ENCODE assay signal across 11 cellular contexts in genomic region chr11:119319136-119319701, GRCh38. TPM values are rescaled to one million over a fixed set of nuclear protein-coding genes. Genes with fewer than 3 reads are reported as not detected.
DNase-seq lines count a peak whose midpoint lies in the region; ATAC-seq, FAIRE-seq and TF ChIP-seq lines count a peak whose summit lies in the region.
"Had no signal": no experiment of that assay in that cellular context is flagged by ENCODE, and none has a peak within 500 bp of the region (broad histone marks: within the 10 kb centered on the region; RNA-seq: fewer than 3 reads in every experiment).

No MANE protein-coding gene starts in this region.

- H3K4me3 ChIP-seq in OCI-LY1 (ENCODE audit: low read depth, low read length, poor library complexity, severe bottlenecking) = peak overlapping the region; percentile 21
- H3K4me3 ChIP-seq in endothelial cell of umbilical vein (replicated peaks in 1 of 3; ENCODE audit: insufficient read depth in 1 of 3, low read depth in 1 of 3, low read length in 3 of 3) = no peak overlapping the region
- peak overlapping the region; percentile 19 for H3K4me3 ChIP-seq in psoas muscle

- 70 to 74% (median 71%) methylated on average over 8 of the region's 8 CpGs for WGBS in psoas muscle, 3 donors

- in situ Hi-C loops in G401 (cut with HindIII; ENCODE audit: low sequenced_read_pairs) = loop anchor here (25.0 kb wide), 1 partner anchor 207 kb away; the partner anchor contains the start of genes C2CD2L, DPAGT1 and HINFP

- H3K9me2 ChIP-seq in OCI-LY1 (ENCODE audit: low read depth, low read length) = no peaks in the 10 kb centered on the region

- H3K27me3 ChIP-seq in OCI-LY1 (ENCODE audit: insufficient read depth, low read length) (no peaks in the 10 kb centered on the region), endothelial cell of umbilical vein (ENCODE audit: control insufficient read depth in 2 of 2, insufficient read depth in 2 of 2, low read length in 2 of 2) (no peaks in the 10 kb centered on the region), psoas muscle (ENCODE audit: insufficient read depth in 3 of 3, low read length in 2 of 3) (no peaks in the 10 kb centered on the region)

- intact Hi-C loops in endothelial cell of umbilical vein (cut with micrococcal nuclease) (loop anchor here (5.0 kb wide), 2 partner anchors 252 to 407 kb away; partner anchors contain the start of gene VPS11), psoas muscle (cut with DNase I) (loop anchor here in 1 of 2 donors (10.0 kb wide), 1 partner anchor 114 kb away; the partner anchor contains the start of gene CBL)

- TF ChIP-seq POLR2A in endothelial cell of umbilical vein (IDR thresholded peaks at IDR 0.05; ENCODE audit: low read depth, low read length) = peak; percentile 15

- dilution Hi-C loops in endothelial cell of umbilical vein (cut with MboI; ENCODE audit: extremely low pct_ligation_motif_present, low sequenced_read_pairs) = no loop called here

- POLR2A ChIA-PET in endothelial cell of umbilical vein (lab: Charles Lee) = interaction anchor here (0.6 to 2.6 kb wide), 5 partner anchors 11 to 224 kb away, joined by 6 to 18 read pairs (median 10); partner anchors contain the start of gene C1QTNF5

- H3K27ac ChIP-seq in OCI-LY1 (ENCODE audit: low read depth, low read length, poor library complexity, severe bottlenecking) (no peak overlapping the region), endothelial cell of umbilical vein (ENCODE audit: insufficient read depth, low read depth, low read length) (peak overlapping the region; percentile 93), psoas muscle (peak overlapping the region; percentile 80)

- peak; percentile 49 for DNase-seq in G401 (ENCODE audit: low spot score)
- no peak for DNase-seq in endothelial cell of umbilical vein (ENCODE audit: low read depth, low spot score)
- DNase-seq in psoas muscle = no peak
- DNase-seq in OCI-M1 (lab: John Stamatoyannopoulos, UW) = no peak
- DNase-seq: amniotic stem cell; stimulated activated CD4-positive, alpha-beta T cell treated with anti-CD3 and anti-CD28 coated beads, Interleukin-12 subunit alpha, Interleukin-12 subunit beta, amount 100 ng/mL, for 4 hours had no signal

- CTCF ChIA-PET in endothelial cell of umbilical vein (lab: Charles Lee) = interaction anchor here (0.7 to 15.9 kb wide), 5 partner anchors 12 to 225 kb away, joined by 3 to 301 read pairs (median 17); partner anchors contain the start of genes C1QTNF5 and CBL

- TF ChIP-seq CTCF in OCI-LY1 (IDR thresholded peaks at IDR 0.05; ENCODE audit: low read length) (no peak), endothelial cell of umbilical vein (IDR thresholded peaks at IDR 0.05; ENCODE audit: extremely low read depth in 1 of 2, insufficient read depth in 1 of 2, low read depth in 1 of 2, low read length in 2 of 2) (no peak), psoas muscle (IDR thresholded peaks at IDR 0.05) (no peak)

- H3K9me1 ChIP-seq in endothelial cell of umbilical vein (replicated peaks; ENCODE audit: control insufficient read depth, extremely low read depth, insufficient read depth, low read length) = no peaks in the 10 kb centered on the region

- no peaks in the 10 kb centered on the region for H3K9me3 ChIP-seq in OCI-LY1 (ENCODE audit: low read length)
- H3K9me3 ChIP-seq in endothelial cell of umbilical vein (replicated peaks; ENCODE audit: control insufficient read depth, insufficient read depth, low read length) = no peaks in the 10 kb centered on the region
- H3K9me3 ChIP-seq in psoas muscle = no peaks in the 10 kb centered on the region

- H3K4me2 ChIP-seq in OCI-LY1 (ENCODE audit: low read length) (peak overlapping the region; percentile 54; the same call in 1 of the 2 replicates), endothelial cell of umbilical vein (ENCODE audit: insufficient read depth, low read length) (peak overlapping the region; percentile 6)

- H2AFZ ChIP-seq in OCI-LY1 (ENCODE audit: low read length) (no peak overlapping the region), endothelial cell of umbilical vein (ENCODE audit: low read depth, low read length) (no peak overlapping the region)

- H3K79me2 ChIP-seq in OCI-LY1 (ENCODE audit: insufficient read depth, low read length) (no peaks in the 10 kb centered on the region), endothelial cell of umbilical vein (ENCODE audit: control insufficient read depth, insufficient read depth, low read length) (peaks cover 33% of the 10 kb centered on the region)

- ATAC-seq in psoas muscle (no peak), GM21447 (IDR thresholded peaks at IDR 0.05; ENCODE audit: unreplicated experiment) (no peak), HG03571 (IDR thresholded peaks at IDR 0.05; ENCODE audit: unreplicated experiment) (no peak), HG02938 (IDR thresholded peaks at IDR 0.05; ENCODE audit: unreplicated experiment) (no peak)

- H3K4me1 ChIP-seq in OCI-LY1 (ENCODE audit: insufficient read depth, low read length, severe bottlenecking) = peaks cover 72% of the 10 kb centered on the region
- H3K4me1 ChIP-seq in endothelial cell of umbilical vein (ENCODE audit: control insufficient read depth, extremely low read depth, insufficient read depth, low read length) = peaks cover 61% of the 10 kb centered on the region
- peaks cover 9% of the 10 kb centered on the region for H3K4me1 ChIP-seq in psoas muscle

- no peaks in the 10 kb centered on the region for H3F3A ChIP-seq in OCI-LY1 (ENCODE audit: insufficient read depth, low read length)

- H3K36me3 ChIP-seq in OCI-LY1 (ENCODE audit: insufficient read depth, low read length) (no peaks in the 10 kb centered on the region), endothelial cell of umbilical vein (ENCODE audit: control insufficient read depth in 2 of 2, extremely low read depth in 1 of 2, insufficient read depth in 2 of 2, low read length in 2 of 2) (peaks cover 3 to 9% of the 10 kb centered on the region in 2 experiments), psoas muscle (ENCODE audit: insufficient read depth in 1 of 2, low read depth in 1 of 2) (peaks cover 0 to 7% of the 10 kb centered on the region in 2 donors)

- no peak for FAIRE-seq in endothelial cell of umbilical vein (lab: Jason Lieb, UNC)

- H4K20me1 ChIP-seq in OCI-LY1 (ENCODE audit: insufficient read depth, low read length) = no peaks in the 10 kb centered on the region
- H4K20me1 ChIP-seq in endothelial cell of umbilical vein (replicated peaks; ENCODE audit: control insufficient read depth, extremely low read depth, insufficient read depth, low read length) = no peaks in the 10 kb centered on the region

- TSS peak; percentile 16 for BruUV-seq in endothelial cell of umbilical vein (replicated peaks; lab: Mats Ljungman, UMichigan)

- H3K9ac ChIP-seq in OCI-LY1 (ENCODE audit: low read length) (no peak overlapping the region; the same call in 1 of the 2 replicates), endothelial cell of umbilical vein (replicated peaks; ENCODE audit: extremely low read depth, insufficient read depth, low read length) (peak overlapping the region; percentile 61)

RNA-seq across cellular contexts. Expression of gene MCAM, which starts 2.3 kb away (rescaled TPM):
- total RNA-seq in G401 (2014; rRNA removed; shearing (Covaris generic)) = 77.2 and 90.3 TPM in 2 replicates
- total RNA-seq in endothelial cell of umbilical vein (1,012 and 1,027 TPM in 2 replicates), psoas muscle (10 to 100 TPM; 24.5 to 71.1 (median 43.6) TPM)
- polyA plus RNA-seq in endothelial cell of umbilical vein (2,543 and 3,419 TPM in 2 replicates), psoas muscle (10 to 100 TPM; 15.4 to 27.4 (median 27.3) TPM)
- polyA plus RNA-seq in endothelial cell of umbilical vein (2011; cell fraction: cytosol; rRNA removed) = 1,288 and 1,700 TPM in 2 replicates
- 682 and 1,132 TPM in 2 replicates for polyA plus RNA-seq in endothelial cell of umbilical vein (2011; cell fraction: nucleus; rRNA removed)
- polyA plus RNA-seq in endothelial cell of umbilical vein (2012) = 548 and 754 TPM in 2 replicates
- polyA minus RNA-seq in endothelial cell of umbilical vein = 817 and 903 TPM in 2 replicates
- polyA minus RNA-seq in endothelial cell of umbilical vein (2011; cell fraction: cytosol; rRNA and poly(A)+ RNA removed) = 69.6 TPM
- polyA minus RNA-seq in endothelial cell of umbilical vein (2011; cell fraction: nucleus; rRNA and poly(A)+ RNA removed) = 242 and 367 TPM in 2 replicates

RNA-seq across cellular contexts. Expression of gene RNF26, which starts 15.1 kb away (rescaled TPM):
- 19.3 and 19.9 TPM in 2 replicates for total RNA-seq in G401 (2014; rRNA removed; shearing (Covaris generic))
- 37.9 and 40.1 TPM in 2 replicates for total RNA-seq in endothelial cell of umbilical vein
- polyA plus RNA-seq in endothelial cell of umbilical vein = 41.6 and 43.8 TPM in 2 replicates
- 35.5 and 38.1 TPM in 2 replicates for polyA plus RNA-seq in endothelial cell of umbilical vein (2011; cell fraction: cytosol; rRNA removed)
- polyA plus RNA-seq in endothelial cell of umbilical vein (2011; cell fraction: nucleus; rRNA removed) = 15.7 and 17.7 TPM in 2 replicates
- polyA plus RNA-seq in endothelial cell of umbilical vein (2012) = 29.3 and 37.9 TPM in 2 replicates
- polyA minus RNA-seq in endothelial cell of umbilical vein = 44.3 and 46.7 TPM in 2 replicates
- 31.6 TPM for polyA minus RNA-seq in endothelial cell of umbilical vein (2011; cell fraction: cytosol; rRNA and poly(A)+ RNA removed)
- 16.9 and 20.4 TPM in 2 replicates for polyA minus RNA-seq in endothelial cell of umbilical vein (2011; cell fraction: nucleus; rRNA and poly(A)+ RNA removed)
- total RNA-seq in psoas muscle = 1 to 10 TPM; 6.1 to 8.8 (median 7.5) TPM
- 1 to 10 TPM; 5.8 to 8.9 (median 7.1) TPM for polyA plus RNA-seq in psoas muscle

RNA-seq across cellular contexts. Expression of gene C1QTNF5, which starts 21.5 kb away (rescaled TPM):
- 0.17 and 1.0 TPM in 2 replicates for total RNA-seq in G401 (2014; rRNA removed; shearing (Covaris generic))
- total RNA-seq in endothelial cell of umbilical vein (126 and 130 TPM in 2 replicates), psoas muscle (10 to 100 TPM in 1 of 4 donors, 1 to 10 TPM in 3; 5.3 to 11.6 (median 8.8) TPM)
- polyA plus RNA-seq in endothelial cell of umbilical vein (201 and 228 TPM in 2 replicates), psoas muscle (10 to 100 TPM in 1 of 3 donors, 1 to 10 TPM in 2; 3.2 to 12.0 (median 4.7) TPM)
- 125 and 160 TPM in 2 replicates for polyA plus RNA-seq in endothelial cell of umbilical vein (2011; cell fraction: cytosol; rRNA removed)
- polyA plus RNA-seq in endothelial cell of umbilical vein (2011; cell fraction: nucleus; rRNA removed) = 72.0 and 76.7 TPM in 2 replicates
- polyA plus RNA-seq in endothelial cell of umbilical vein (2012) = 98.8 and 155 TPM in 2 replicates
- 59.9 and 63.7 TPM in 2 replicates for polyA minus RNA-seq in endothelial cell of umbilical vein
- polyA minus RNA-seq in endothelial cell of umbilical vein (2011; cell fraction: cytosol; rRNA and poly(A)+ RNA removed) = not detected
- polyA minus RNA-seq in endothelial cell of umbilical vein (2011; cell fraction: nucleus; rRNA and poly(A)+ RNA removed) = 11.6 and 24.3 TPM in 2 replicates
- total RNA-seq: H4 had no signal

RNA-seq across cellular contexts. Expression of gene MFRP, which starts 27.3 kb away (rescaled TPM):
- total RNA-seq in G401 (2014; rRNA removed; shearing (Covaris generic)) = 0.25 and 7.3 TPM in 2 replicates
- not detected in 2 replicates for total RNA-seq in endothelial cell of umbilical vein
- polyA plus RNA-seq in endothelial cell of umbilical vein = 0.03 and 0.08 TPM in 2 replicates
- 0.03 and 0.09 TPM in 2 replicates for polyA plus RNA-seq in endothelial cell of umbilical vein (2011; cell fraction: cytosol; rRNA removed)
- polyA plus RNA-seq in endothelial cell of umbilical vein (2011; cell fraction: nucleus; rRNA removed) = 0.04 TPM in 2 replicates
- not detected in 2 replicates for polyA plus RNA-seq in endothelial cell of umbilical vein (2012)
- polyA minus RNA-seq in endothelial cell of umbilical vein = 0.11 TPM in 1 of 2 replicates, not detected in the other
- not detected for polyA minus RNA-seq in endothelial cell of umbilical vein (2011; cell fraction: cytosol; rRNA and poly(A)+ RNA removed)
- not detected in 2 replicates for polyA minus RNA-seq in endothelial cell of umbilical vein (2011; cell fraction: nucleus; rRNA and poly(A)+ RNA removed)
- total RNA-seq in psoas muscle = not detected
- polyA plus RNA-seq in psoas muscle = under 1 TPM in 2 of 3 donors, not detected in 1; 0.01 to 0.05 TPM
- total RNA-seq: H4 had no signal

Comparison
In these comparisons a context has a peak if more than half of its experiments do, and no peak if none do; other contexts are left out.
1. H3K4me3 ChIP-seq: peak in OCI-LY1 (single experiment) and psoas muscle (single experiment); none in endothelial cell of umbilical vein (0 of 3).
2. RNA of gene MCAM, which starts 2.3 kb away (total RNA-seq): 1,012 to 1,027 TPM in endothelial cell of umbilical vein; 77.2 to 90.3 TPM in G401 and 24.5 to 71.1 TPM in psoas muscle; every median in the first group is over 10 times any median in the second.
3. RNA of gene C1QTNF5, which starts 21.5 kb away (total RNA-seq): 126 to 130 TPM in endothelial cell of umbilical vein; 5.3 to 11.6 TPM in psoas muscle and 0.17 to 1.0 TPM in G401; every median in the first group is over 10 times any median in the second.